8 cellular contexts compared by ENCODE assay signal in genomic region chr17:781920-782731, GRCh38. TPM values are rescaled to one million over a fixed set of nuclear protein-coding genes. Genes with fewer than 3 reads are reported as not detected.
DNase-seq lines count a peak whose midpoint lies in the region; ATAC-seq and TF ChIP-seq lines count a peak whose summit lies in the region.

Gene GLOD4 (minus strand): TSS chr17:782280. CDS start chr17:782255, 25 bp downstream.
Gene MRM3 (plus strand): TSS chr17:782353. CDS start chr17:782379, 26 bp downstream.

- 0 to 1% (median 1%) methylated on average over 27 to 80 of the region's 80 CpGs for WGBS in ovary, 3 donors
- under 1% methylated on average over 80 of the region's 80 CpGs for WGBS in thymus

- peaks cover 2% of the 10 kb centered on the region for H3K4me1 ChIP-seq in ovary (ENCODE audit: insufficient read depth)
- peaks cover 12% of the 10 kb centered on the region for H3K4me1 ChIP-seq in thymus (ENCODE audit: control insufficient read depth, insufficient read depth, low read length)

- peak; percentile 96 for ATAC-seq in SK-N-SH treated with all-trans-retinoic acid at 6 μM for 48 hours

- no peak for TF ChIP-seq EP300 in ovary (IDR thresholded peaks at IDR 0.05)

- peaks cover 2% of the 10 kb centered on the region for H3K36me3 Mint-ChIP-seq in activated naive CD8-positive, alpha-beta T cell

- H3K27me3 ChIP-seq in ovary, result no peaks in the 10 kb centered on the region
- no peaks in the 10 kb centered on the region for H3K27me3 ChIP-seq in thymus (ENCODE audit: control insufficient read depth, insufficient read depth)

- peak within 1 kb of the TSS; percentile 97 for H3K4me3 Mint-ChIP-seq in activated naive CD8-positive, alpha-beta T cell

- DNase-seq in GM04504 (ENCODE audit: low read depth) (peak; percentile 76), HFF-Myc (ENCODE audit: extremely low read depth, low read depth) (peak; percentile 63), NAMALWA (ENCODE audit: low spot score) (peak; percentile 86), head of caudate nucleus (peak; percentile 87 to 98 (median 95)), ovary (peak; percentile 88 to 97 (median 94))

- TF ChIP-seq CTCF in HFF-Myc (IDR thresholded peaks at IDR 0.05; ENCODE audit: low read depth, low read length, missing control alignments), result no peak
- peak in 2 of 3 donors; percentile 49 to 68 for TF ChIP-seq CTCF in ovary (IDR thresholded peaks at IDR 0.05)

- H3K36me3 ChIP-seq in ovary (no peaks in the 10 kb centered on the region), thymus (ENCODE audit: control insufficient read depth, insufficient read depth) (peaks cover 8% of the 10 kb centered on the region)

- TF ChIP-seq POLR2A in ovary (IDR thresholded peaks at IDR 0.05), result peak; percentile 82

- no peaks in the 10 kb centered on the region for H3K27me3 Mint-ChIP-seq in activated naive CD8-positive, alpha-beta T cell

- peaks cover 35% of the 10 kb centered on the region for H3K4me1 Mint-ChIP-seq in activated naive CD8-positive, alpha-beta T cell (ENCODE audit: low read depth)

- H3K27ac ChIP-seq in ovary (peak within 1 kb of the TSS; percentile 46 to 64), thymus (ENCODE audit: low read depth) (peak within 1 kb of the TSS; percentile 70)

- peak within 1 kb of the TSS; percentile 96 for H3K27ac Mint-ChIP-seq in activated naive CD8-positive, alpha-beta T cell

- no peaks in the 10 kb centered on the region for H3K9me3 ChIP-seq in ovary
- H3K9me3 ChIP-seq in thymus (ENCODE audit: control insufficient read depth), result no peaks in the 10 kb centered on the region

- H3K9me3 Mint-ChIP-seq in activated naive CD8-positive, alpha-beta T cell (ENCODE audit: low read depth), result no peaks in the 10 kb centered on the region

- intact Hi-C loops in head of caudate nucleus (cut with DNase I) (loop anchor here (5.0 to 10.0 kb wide), 2 partner anchors 47 to 215 kb away; partner anchors contain the start of genes TIMM22 and TLCD3A), ovary (cut with DNase I) (loop anchor here in 1 of 4 donors (5.0 kb wide), 1 partner anchor 200 kb away; no protein-coding TSS in a partner anchor)

- peak within 1 kb of the TSS; percentile 98 for H3K4me3 ChIP-seq in HFF-Myc (replicated peaks; ENCODE audit: low read depth, low read length)
- H3K4me3 ChIP-seq in ovary, result peak within 1 kb of the TSS; percentile 78
- H3K4me3 ChIP-seq in thymus (ENCODE audit: low read length), result peak within 1 kb of the TSS; percentile 80

TF ChIP-seq in SK-N-SH treated with all-trans-retinoic acid at 6 μM for 48 hours, 23 proteins besides CTCF, POLR2A, EP300 and RAD21:
- TF ChIP-seq BACH2 (CRISPR knock-in tag; IDR thresholded peaks at IDR 0.05; ENCODE audit: borderline replicate concordance), result no peak
- peak; percentile 60; the same call in 1 of the 2 replicates for TF ChIP-seq ZNF565 (CRISPR knock-in tag; conservative IDR thresholded peaks at IDR 0.05; ENCODE audit: low read depth)
TF ChIP-seq in SK-N-SH treated with all-trans-retinoic acid at 6 μM for 48 hours: peak in this region for 1.

RNA-seq across cellular contexts. Expression of gene GLOD4, which starts in this region (rescaled TPM):
- 10 to 100 TPM; 22.1 to 66.7 (median 46.0) TPM for total RNA-seq in ovary
- 10 to 100 TPM; 34.9 to 90.6 TPM for polyA plus RNA-seq in ovary
- 68.4 TPM for polyA plus RNA-seq in thymus

RNA-seq across cellular contexts. Expression of gene MRM3, which starts in this region (rescaled TPM):
- 10 to 100 TPM; 10.1 to 16.7 (median 14.0) TPM for total RNA-seq in ovary
- polyA plus RNA-seq in ovary (10 to 100 TPM; 12.8 to 13.9 TPM), thymus (13.2 TPM)

Comparison
In these comparisons a context has a peak if more than half of its experiments do, and no peak if none do; other contexts are left out.
1. Peak in every context shown above with its lines: DNase-seq, ATAC-seq, H3K4me3 ChIP-seq and H3K27ac ChIP-seq.